Comparison of ENCODE assay signal across 14 cellular contexts in genomic region chr16:56372013-56372634, GRCh38. TPM values are rescaled to one million over a fixed set of nuclear protein-coding genes. Genes with fewer than 3 reads are reported as not detected.
DNase-seq lines count a peak whose midpoint lies in the region; ATAC-seq, FAIRE-seq and TF ChIP-seq lines count a peak whose summit lies in the region.
"Had no signal": no experiment of that assay in that cellular context is flagged by ENCODE, and none has a peak within 500 bp of the region (broad histone marks: within the 10 kb centered on the region; RNA-seq: fewer than 3 reads in every experiment).

No MANE protein-coding gene starts in this region.

- peaks cover 7% of the 10 kb centered on the region for H3K36me3 ChIP-seq in CD8-positive, alpha-beta T cell (ENCODE audit: insufficient read depth, low read length)
- H3K36me3 ChIP-seq in hepatocyte (replicated peaks; ENCODE audit: insufficient read depth, low read depth) (peaks cover 3% of the 10 kb centered on the region), uterus (no peaks in the 10 kb centered on the region)
- H3K36me3 ChIP-seq: ovary had no signal

- H3K36me3 Mint-ChIP-seq in CD8-positive, alpha-beta T cell, result peaks cover 57% of the 10 kb centered on the region
- peaks cover 16% of the 10 kb centered on the region for H3K36me3 Mint-ChIP-seq in activated CD4-positive, alpha-beta memory T cell treated with anti-CD3 and anti-CD28 coated beads, Interleukin-2, amount 10 ng/mL, durations not matched to agents 7 days and 5 days (ENCODE audit: low read depth)

- no peak overlapping the region for H2AFZ ChIP-seq in hepatocyte

- TF ChIP-seq POLR2A in A549 (IDR thresholded peaks at IDR 0.05; ENCODE audit: low read length) (no peak), uterus (IDR thresholded peaks at IDR 0.05) (no peak)

- H3K79me2 ChIP-seq in hepatocyte, result peaks cover 24% of the 10 kb centered on the region

- 0 out of 3 replicates have a peak overlapping the region, but pooled peaks have one; percentile 53 for H3K4me2 ChIP-seq in A549
- no peak overlapping the region for H3K4me2 ChIP-seq in hepatocyte

- peaks cover 37% of the 10 kb centered on the region for H3K4me1 ChIP-seq in A549
- peaks cover 12% of the 10 kb centered on the region for H3K4me1 ChIP-seq in CD8-positive, alpha-beta T cell (ENCODE audit: insufficient read depth, low read length)
- peaks cover 32% of the 10 kb centered on the region for H3K4me1 ChIP-seq in hepatocyte (ENCODE audit: insufficient read depth)
- H3K4me1 ChIP-seq in uterus, result peaks cover 0 to 7% of the 10 kb centered on the region in 2 donors

- CTCF ChIA-PET in A549 (lab: Yijun Ruan, JAX), result interaction anchor here (1.0 kb wide), 1 partner anchor 22 kb away, joined by 3 read pairs; no protein-coding TSS in a partner anchor
- CTCF ChIA-PET in CD8-positive, alpha-beta T cell (lab: Charles Lee), result interaction anchor here (1.4 to 1.5 kb wide), 2 partner anchors 11 to 16 kb away, joined by 3 to 7 read pairs; no protein-coding TSS in a partner anchor
- CTCF ChIA-PET in activated CD4-positive, alpha-beta memory T cell treated with anti-CD3 and anti-CD28 coated beads, Interleukin-2, amount 10 ng/mL, durations not matched to agents 7 days and 5 days (lab: Charles Lee), result interaction anchor here (1.0 kb wide), 1 partner anchor 16 kb away, joined by 3 read pairs; no protein-coding TSS in a partner anchor

- peak overlapping the region; percentile 62 for H3K4me3 Mint-ChIP-seq in CD8-positive, alpha-beta T cell
- H3K4me3 Mint-ChIP-seq in activated CD4-positive, alpha-beta memory T cell treated with anti-CD3 and anti-CD28 coated beads, Interleukin-2, amount 10 ng/mL, durations not matched to agents 7 days and 5 days, result no peak overlapping the region

- peak overlapping the region; percentile 45 for H3K27ac Mint-ChIP-seq in CD8-positive, alpha-beta T cell
- H3K27ac Mint-ChIP-seq in activated CD4-positive, alpha-beta memory T cell treated with anti-CD3 and anti-CD28 coated beads, Interleukin-2, amount 10 ng/mL, durations not matched to agents 7 days and 5 days, result peak overlapping the region; percentile 38

- H3K27ac ChIP-seq in A549 (no peak overlapping the region; a peak in 1 of 6 replicates), hepatocyte (peak overlapping the region; percentile 77), uterus (no peak overlapping the region)
- no peak overlapping the region for H3K27ac ChIP-seq in CD8-positive, alpha-beta T cell (ENCODE audit: low read depth, low read length)
- H3K27ac ChIP-seq: left lung, ovary had no signal

- no peak for TF ChIP-seq RAD21 in A549 (conservative IDR thresholded peaks at IDR 0.05 in 1 of 2, IDR thresholded peaks at IDR 0.05 in 1 of 2)

- no peaks in the 10 kb centered on the region for H3K27me3 Mint-ChIP-seq in CD8-positive, alpha-beta T cell (ENCODE audit: low read depth)
- no peaks in the 10 kb centered on the region for H3K27me3 Mint-ChIP-seq in activated CD4-positive, alpha-beta memory T cell treated with anti-CD3 and anti-CD28 coated beads, Interleukin-2, amount 10 ng/mL, durations not matched to agents 7 days and 5 days

- no peaks in the 10 kb centered on the region for H3K9me2 ChIP-seq in hepatocyte (replicated peaks; ENCODE audit: insufficient read depth)

- no peaks in the 10 kb centered on the region for H4K20me1 ChIP-seq in hepatocyte (ENCODE audit: insufficient read depth, poor library complexity, severe bottlenecking)

- FAIRE-seq in A549 (lab: Jason Lieb, UNC), result no peak
- FAIRE-seq: GM18507 had no signal

- no peaks in the 10 kb centered on the region for H3K27me3 ChIP-seq in CD8-positive, alpha-beta T cell (ENCODE audit: insufficient read depth, low read length)
- H3K27me3 ChIP-seq in hepatocyte, result no peaks in the 10 kb centered on the region
- no peaks in the 10 kb centered on the region for H3K27me3 ChIP-seq in uterus
- H3K27me3 ChIP-seq: left lung, ovary, thyroid gland had no signal

- intact Hi-C loops in CD8-positive, alpha-beta T cell (cut with DNase I, micrococcal nuclease), result no loop called here
- intact Hi-C loops in uterus (cut with DNase I; ENCODE audit: low total_unique reads), result no loop called here

- WGBS in A549 (ENCODE audit: missing lambda C conversion rate), result 91% methylated on average over 7 of the region's 7 CpGs
- WGBS in hepatocyte (ENCODE audit: low lambda C conversion rate, missing lambda C conversion rate), result 93% methylated on average over 7 of the region's 7 CpGs

- H3K4me1 Mint-ChIP-seq in CD8-positive, alpha-beta T cell (ENCODE audit: low read depth), result peaks cover 29% of the 10 kb centered on the region
- peaks cover 13% of the 10 kb centered on the region for H3K4me1 Mint-ChIP-seq in activated CD4-positive, alpha-beta memory T cell treated with anti-CD3 and anti-CD28 coated beads, Interleukin-2, amount 10 ng/mL, durations not matched to agents 7 days and 5 days

- TF ChIP-seq CTCF in A549 (IDR thresholded peaks at IDR 0.05) (no peak), hepatocyte (IDR thresholded peaks at IDR 0.05; ENCODE audit: poor library complexity) (no peak), uterus (IDR thresholded peaks at IDR 0.05) (no peak)
- no peak for TF ChIP-seq CTCF in CD8-positive, alpha-beta T cell (IDR thresholded peaks at IDR 0.05)

- H3K4me3 ChIP-seq in A549 (no peak overlapping the region), hepatocyte (no peak overlapping the region), uterus (no peak overlapping the region)
- H3K4me3 ChIP-seq in CD8-positive, alpha-beta T cell (ENCODE audit: low read depth, low read length), result no peak overlapping the region
- H3K4me3 ChIP-seq: left lung, ovary, thyroid gland had no signal

- H3K9me3 ChIP-seq in A549 (no peaks in the 10 kb centered on the region), hepatocyte (ENCODE audit: low read depth) (no peaks in the 10 kb centered on the region), uterus (no peaks in the 10 kb centered on the region)
- no peaks in the 10 kb centered on the region for H3K9me3 ChIP-seq in CD8-positive, alpha-beta T cell (ENCODE audit: low read length)
- H3K9me3 ChIP-seq: left lung, ovary, thyroid gland had no signal

- no peak for TF ChIP-seq EP300 in A549 (IDR thresholded peaks at IDR 0.05)

- no peaks in the 10 kb centered on the region for H3K9me3 Mint-ChIP-seq in CD8-positive, alpha-beta T cell
- no peaks in the 10 kb centered on the region for H3K9me3 Mint-ChIP-seq in activated CD4-positive, alpha-beta memory T cell treated with anti-CD3 and anti-CD28 coated beads, Interleukin-2, amount 10 ng/mL, durations not matched to agents 7 days and 5 days

- no peak; a peak in 2 of 6 replicates for ATAC-seq in A549
- peak; percentile 83 for ATAC-seq in CD8-positive, alpha-beta T cell
- ATAC-seq in HG03442 (IDR thresholded peaks at IDR 0.05; ENCODE audit: unreplicated experiment), result no peak

- DNase-seq in A549 (ENCODE audit: low read depth in 1 of 2, low spot score in 1 of 2) (no peak), hepatocyte (ENCODE audit: low spot score) (no peak), uterus (no peak), DMS114 treated with DMSO at 0.1 percent for 48 hours (lab: John Stamatoyannopoulos, UW; ENCODE audit: unreplicated experiment) (no peak)
- DNase-seq in CD8-positive, alpha-beta T cell, result peak in 1 of 7 experiments; percentile 39
- DNase-seq in activated CD4-positive, alpha-beta memory T cell treated with anti-CD3 and anti-CD28 coated beads, Interleukin-2, amount 10 ng/mL, durations not matched to agents 7 days and 5 days, result no peak
- DNase-seq in effector CD8-positive, alpha-beta T cell (lab: John Stamatoyannopoulos, UW), result no peak
- DNase-seq: foreskin melanocyte, left lung, NCI-H774, ovary, thyroid gland had no signal

- POLR2A ChIA-PET in A549 (lab: Yijun Ruan, JAX), result no interaction called here
- POLR2A ChIA-PET in CD8-positive, alpha-beta T cell (lab: Charles Lee), result interaction anchor here (0.6 kb wide), 1 partner anchor 102 kb away, joined by 5 read pairs; no protein-coding TSS in a partner anchor
- POLR2A ChIA-PET in activated CD4-positive, alpha-beta memory T cell treated with anti-CD3 and anti-CD28 coated beads, Interleukin-2, amount 10 ng/mL, durations not matched to agents 7 days and 5 days (lab: Charles Lee), result no interaction called here

TF ChIP-seq in A549, 52 proteins besides CTCF, POLR2A, EP300 and RAD21:
- TF ChIP-seq ZSCAN20 (CRISPR knock-in tag; IDR thresholded peaks at IDR 0.05) (no peak), ZFP36 (IDR thresholded peaks at IDR 0.05; ENCODE audit: borderline replicate concordance, partially characterized antibody) (no peak), PHF8 (IDR thresholded peaks at IDR 0.05; ENCODE audit: borderline replicate concordance, low read depth) (no peak), ESRRA (IDR thresholded peaks at IDR 0.05; ENCODE audit: borderline replicate concordance, low read length) (no peak), RFX5 (IDR thresholded peaks at IDR 0.05) (no peak), RARB (CRISPR knock-in tag; IDR thresholded peaks at IDR 0.05) (no peak), SMC3 (IDR thresholded peaks at IDR 0.05) (no peak), ATOH8 (CRISPR knock-in tag; IDR thresholded peaks at IDR 0.05; ENCODE audit: low read depth) (no peak), CHD2 (IDR thresholded peaks at IDR 0.05; ENCODE audit: low read length, partially characterized antibody) (no peak), NPAS2 (CRISPR knock-in tag; IDR thresholded peaks at IDR 0.05; ENCODE audit: borderline replicate concordance) (no peak), EHMT2 (IDR thresholded peaks at IDR 0.05; ENCODE audit: low read depth) (no peak)

RNA-seq across cellular contexts. Expression of gene AMFR, which starts 53.2 kb away (rescaled TPM):
- polyA plus RNA-seq in A549 (2011; rRNA removed), result 88.5 and 92.8 TPM in 2 replicates
- 57.5 and 68.6 TPM in 2 replicates for polyA plus RNA-seq in A549 (2012; cell fraction: cytosol; rRNA removed)
- 92.4 and 94.5 TPM in 2 replicates for polyA plus RNA-seq in A549 (2012; cell fraction: nucleus; rRNA removed)
- polyA plus RNA-seq in A549 (2017; fragmentation: RNase III; extraction: RNeasy Plus Mini Kit Qiagen cat#74134 plus additional on column Dnase treatment), result 61.3 to 68.9 TPM (median 68.6 TPM) in 3 replicates
- 473 and 499 TPM in 2 replicates for polyA minus RNA-seq in A549 (2011; rRNA and poly(A)+ RNA removed)
- total RNA-seq in CD8-positive, alpha-beta T cell, result 10 to 100 TPM; 75.4 to 76.4 TPM
- 10 to 100 TPM; 48.8 to 51.0 TPM for total RNA-seq in activated CD4-positive, alpha-beta memory T cell treated with anti-CD3 and anti-CD28 coated beads, Interleukin-2, amount 10 ng/mL, durations not matched to agents 7 days and 5 days
- total RNA-seq in hepatocyte, result 109 and 135 TPM in 2 replicates
- 56.2 and 67.2 TPM in 2 replicates for polyA plus RNA-seq in hepatocyte
- total RNA-seq in uterus, result 100 to 1,000 TPM in 2 of 4 donors, 10 to 100 TPM in 2; 81.5 to 190 (median 112) TPM
